24 cellular contexts compared by ENCODE assay signal in the genomic region with DNA sequence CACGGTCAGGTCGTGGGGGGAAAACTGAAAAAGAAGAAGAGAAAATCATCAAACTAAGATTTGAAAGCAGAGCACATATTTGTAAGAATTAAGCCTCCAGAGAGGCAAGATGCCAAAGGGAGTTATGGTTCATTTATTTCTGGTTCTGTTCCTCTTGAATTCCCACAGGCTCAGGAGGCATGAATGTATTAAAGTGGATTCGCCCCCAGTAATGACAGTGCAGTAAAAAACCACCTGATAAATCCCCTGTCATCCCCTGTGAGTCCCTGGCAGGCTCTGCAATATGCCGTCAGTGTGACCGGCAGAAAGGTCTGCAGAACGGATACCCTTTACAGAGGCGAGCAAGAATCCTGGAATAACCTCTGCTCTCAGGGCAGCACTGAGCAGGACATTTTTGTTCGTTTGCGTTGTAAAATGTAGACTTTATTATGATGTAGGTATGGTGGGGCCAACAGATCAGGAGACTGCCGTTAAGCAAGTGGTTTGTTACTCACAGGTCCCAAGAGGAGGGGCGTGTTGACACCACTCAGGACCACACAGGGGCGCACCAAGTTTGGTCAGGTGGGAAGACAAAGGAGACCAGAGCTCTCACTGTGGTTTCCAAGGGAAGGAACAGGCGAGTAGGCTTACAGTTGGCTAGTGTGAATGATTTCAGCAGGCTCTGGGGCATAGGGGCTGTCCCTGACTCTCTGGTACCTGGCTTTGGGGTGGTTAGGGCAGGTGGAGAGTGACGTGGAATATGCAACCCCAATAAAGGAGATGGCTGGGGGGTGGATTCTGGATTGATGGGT.
A peak's percentile ranks its signal among the peaks of the same experiment; 100 is the strongest.
DNase-seq lines count a peak whose midpoint lies in the region; ATAC-seq and TF ChIP-seq lines count a peak whose summit lies in the region.
"Had no signal": no experiment of that assay in that cellular context is flagged by ENCODE, and none has a peak within 500 bp of the region (broad histone marks: within the 10 kb centered on the region; RNA-seq: fewer than 3 reads in every experiment).

No MANE protein-coding gene starts in this region.

- H3K4me1 ChIP-seq in OCI-LY7 (ENCODE audit: insufficient read depth, low read length, poor library complexity, severe bottlenecking) = no peaks in the 10 kb centered on the region
- H3K4me1 ChIP-seq: Caco-2, HAP-1 had no signal

- H3K9me3 Mint-ChIP-seq in activated CD8-positive, alpha-beta memory T cell treated with anti-CD3 and anti-CD28 coated beads, Interleukin-2, amount 10 ng/mL, durations not matched to agents 7 days and 5 days (ENCODE audit: low read depth) = peaks cover 19% of the 10 kb centered on the region
- H3K9me3 Mint-ChIP-seq in stimulated activated effector memory CD8-positive, alpha-beta T cell treated with anti-CD3 and anti-CD28 coated beads, Interleukin-12 subunit alpha, Interleukin-12 subunit beta, amount 100 ng/mL, for 72 hours = no peaks in the 10 kb centered on the region
- peaks cover 0 to 2% of the 10 kb centered on the region in 2 donors for H3K9me3 Mint-ChIP-seq in natural killer cell

- CTCF ChIA-PET in activated CD8-positive, alpha-beta memory T cell treated with anti-CD3 and anti-CD28 coated beads, Interleukin-2, amount 10 ng/mL, durations not matched to agents 7 days and 5 days (lab: Charles Lee) = no interaction called here
- CTCF ChIA-PET in OCI-LY7 (lab: Charles Lee; ENCODE audit: unreplicated experiment) = no interaction called here

- H3K36me3 Mint-ChIP-seq in activated CD8-positive, alpha-beta memory T cell treated with anti-CD3 and anti-CD28 coated beads, Interleukin-2, amount 10 ng/mL, durations not matched to agents 7 days and 5 days = peaks cover 53% of the 10 kb centered on the region
- H3K36me3 Mint-ChIP-seq in stimulated activated effector memory CD8-positive, alpha-beta T cell treated with anti-CD3 and anti-CD28 coated beads, Interleukin-12 subunit alpha, Interleukin-12 subunit beta, amount 100 ng/mL, for 72 hours = peaks cover 18% of the 10 kb centered on the region
- H3K36me3 Mint-ChIP-seq in natural killer cell = peaks cover 23% of the 10 kb centered on the region

- H3K4me1 Mint-ChIP-seq in activated CD8-positive, alpha-beta memory T cell treated with anti-CD3 and anti-CD28 coated beads, Interleukin-2, amount 10 ng/mL, durations not matched to agents 7 days and 5 days = no peaks in the 10 kb centered on the region
- peaks cover 16% of the 10 kb centered on the region for H3K4me1 Mint-ChIP-seq in stimulated activated effector memory CD8-positive, alpha-beta T cell treated with anti-CD3 and anti-CD28 coated beads, Interleukin-12 subunit alpha, Interleukin-12 subunit beta, amount 100 ng/mL, for 72 hours
- peaks cover 8 to 12% of the 10 kb centered on the region in 2 donors for H3K4me1 Mint-ChIP-seq in natural killer cell

- H3K4me2 ChIP-seq in OCI-LY7 (ENCODE audit: low read length) = no peak overlapping the region
- H3K4me2 ChIP-seq: KMS-11 had no signal

- no peaks in the 10 kb centered on the region for H3K27me3 Mint-ChIP-seq in activated CD8-positive, alpha-beta memory T cell treated with anti-CD3 and anti-CD28 coated beads, Interleukin-2, amount 10 ng/mL, durations not matched to agents 7 days and 5 days
- no peaks in the 10 kb centered on the region for H3K27me3 Mint-ChIP-seq in natural killer cell (ENCODE audit: low read depth in 2 of 2)
- H3K27me3 Mint-ChIP-seq: B cell; dendritic cell treated with granulocyte-macrophage colony-stimulating factor and Interleukin-4, amounts not matched to agents 40 ng/mL and 50 ng/mL, for 4 days; naive thymus-derived CD4-positive, alpha-beta T cell had no signal

- no peaks in the 10 kb centered on the region for H3K79me2 ChIP-seq in OCI-LY7 (ENCODE audit: insufficient read depth, low read depth, low read length)

- H3K4me3 Mint-ChIP-seq in activated CD8-positive, alpha-beta memory T cell treated with anti-CD3 and anti-CD28 coated beads, Interleukin-2, amount 10 ng/mL, durations not matched to agents 7 days and 5 days = no peak overlapping the region
- H3K4me3 Mint-ChIP-seq in stimulated activated effector memory CD8-positive, alpha-beta T cell treated with anti-CD3 and anti-CD28 coated beads, Interleukin-12 subunit alpha, Interleukin-12 subunit beta, amount 100 ng/mL, for 72 hours = no peak overlapping the region
- no peak overlapping the region for H3K4me3 Mint-ChIP-seq in natural killer cell
- H3K4me3 Mint-ChIP-seq: B cell; dendritic cell treated with granulocyte-macrophage colony-stimulating factor and Interleukin-4, amounts not matched to agents 40 ng/mL and 50 ng/mL, for 4 days; naive thymus-derived CD4-positive, alpha-beta T cell had no signal

- BruUV-seq in OCI-LY7 (replicated peaks; lab: Mats Ljungman, UMichigan) = no TSS peak

- TF ChIP-seq CTCF in OCI-LY7 (conservative IDR thresholded peaks at IDR 0.05; ENCODE audit: low read length) (peak; percentile 34; the same call in 1 of the 2 replicates), fibroblast of mammary gland (conservative IDR thresholded peaks at IDR 0.05; ENCODE audit: control insufficient read depth, insufficient read depth, low read depth, low read length) (no peak), natural killer cell (IDR thresholded peaks at IDR 0.05) (no peak)

- H3K4me3 ChIP-seq in OCI-LY7 (ENCODE audit: low read depth, low read length, poor library complexity, severe bottlenecking) = no peak overlapping the region
- no peak overlapping the region for H3K4me3 ChIP-seq in fibroblast of mammary gland (ENCODE audit: control insufficient read depth, low read depth, low read length)
- H3K4me3 ChIP-seq: HAP-1, ovary had no signal

- intact Hi-C loops in OCI-LY7 (cut with micrococcal nuclease; ENCODE audit: unreplicated experiment) (no loop called here), natural killer cell (cut with micrococcal nuclease) (no loop called here)

- no peak overlapping the region for H3K27ac Mint-ChIP-seq in activated CD8-positive, alpha-beta memory T cell treated with anti-CD3 and anti-CD28 coated beads, Interleukin-2, amount 10 ng/mL, durations not matched to agents 7 days and 5 days
- H3K27ac Mint-ChIP-seq in stimulated activated effector memory CD8-positive, alpha-beta T cell treated with anti-CD3 and anti-CD28 coated beads, Interleukin-12 subunit alpha, Interleukin-12 subunit beta, amount 100 ng/mL, for 72 hours = peak overlapping the region; percentile 20
- H3K27ac Mint-ChIP-seq in natural killer cell = peak overlapping the region in 1 of 2 donors; percentile 50
- H3K27ac Mint-ChIP-seq: activated T-helper 2 cell treated with anti-CD3 and anti-CD28 coated beads, Interferon-gamma antibody, Interleukin-2, Interleukin-4, amounts not matched to agents 10 μg/mL and 5 μg/mL and 100 μg/mL, durations not matched to agents 14 hours and 24 hours and 36 hours; dendritic cell treated with granulocyte-macrophage colony-stimulating factor and Interleukin-4, amounts not matched to agents 40 ng/mL and 50 ng/mL, for 4 days; naive thymus-derived CD4-positive, alpha-beta T cell had no signal

- H3K27ac ChIP-seq in OCI-LY7 (ENCODE audit: low read depth, low read length, poor library complexity, severe bottlenecking) = no peak overlapping the region
- H3K27ac ChIP-seq: KMS-11, ovary had no signal

- H3K9me3 ChIP-seq in OCI-LY7 (ENCODE audit: low read length) = peaks cover 9% of the 10 kb centered on the region; the same call in 1 of the 2 replicates
- H3K9me3 ChIP-seq: Caco-2, HAP-1 had no signal

- H4K20me1 ChIP-seq in OCI-LY7 (ENCODE audit: insufficient read depth, low read length) = no peaks in the 10 kb centered on the region

- ATAC-seq in activated CD8-positive, alpha-beta memory T cell treated with anti-CD3 and anti-CD28 coated beads, Interleukin-2, amount 10 ng/mL, durations not matched to agents 7 days and 5 days = peak; percentile 20
- ATAC-seq in stimulated activated effector memory CD8-positive, alpha-beta T cell treated with anti-CD3 and anti-CD28 coated beads, Interleukin-12 subunit alpha, Interleukin-12 subunit beta, amount 100 ng/mL, for 72 hours = peak; percentile 21
- no peak for ATAC-seq in GM19452 (IDR thresholded peaks at IDR 0.05; ENCODE audit: unreplicated experiment)
- ATAC-seq in natural killer cell = no peak
- ATAC-seq: naive thymus-derived CD4-positive, alpha-beta T cell; PC-3; sciatic nerve had no signal

- peaks cover 5% of the 10 kb centered on the region; the same call in 1 of the 2 replicates for H3K36me3 ChIP-seq in OCI-LY7 (ENCODE audit: insufficient read depth, low read length)
- H3K36me3 ChIP-seq: ovary had no signal

- POLR2A ChIA-PET in OCI-LY7 (lab: Charles Lee) = no interaction called here

- DNase-seq in activated CD8-positive, alpha-beta memory T cell treated with anti-CD3 and anti-CD28 coated beads, Interleukin-2, amount 10 ng/mL, durations not matched to agents 7 days and 5 days = no peak
- DNase-seq in activated CD8-positive, alpha-beta memory T cell treated with anti-CD3 and anti-CD28 coated beads for 24 hours = no peak
- peak; percentile 21 for DNase-seq in OCI-LY7 (ENCODE audit: low spot score)
- peak; percentile 28 for DNase-seq in fibroblast of mammary gland (ENCODE audit: low read depth)
- no peak for DNase-seq in stimulated activated effector memory CD8-positive, alpha-beta T cell treated with anti-CD3 and anti-CD28 coated beads, Interleukin-12 subunit alpha, Interleukin-12 subunit beta, amount 100 ng/mL, for 72 hours (ENCODE audit: low spot score in 2 of 2)
- no peak for DNase-seq in LoVo (ENCODE audit: low spot score)
- no peak for DNase-seq in natural killer cell
- DNase-seq: Caco-2; EL; head of caudate nucleus; naive thymus-derived CD4-positive, alpha-beta T cell; NCI-H187; ovary; PC-3; SHP77 treated with DMSO at 0.1 percent for 48 hours; stimulated activated CD8-positive, alpha-beta memory T cell treated with anti-CD3 and anti-CD28 coated beads, Interleukin-4, amount 100 ng/mL, for 48 hours; substantia nigra had no signal

- no peak overlapping the region for H2AFZ ChIP-seq in OCI-LY7 (ENCODE audit: low read length)

- H3K9me2 ChIP-seq in OCI-LY7 (ENCODE audit: insufficient read depth, low read length) = no peaks in the 10 kb centered on the region

Comparison
In these comparisons a context has a peak if more than half of its experiments do, and no peak if none do; other contexts are left out.
1. ATAC-seq: peak in activated CD8-positive, alpha-beta memory T cell treated with anti-CD3 and anti-CD28 coated beads, Interleukin-2, amount 10 ng/mL, durations not matched to agents 7 days and 5 days (single experiment) and stimulated activated effector memory CD8-positive, alpha-beta T cell treated with anti-CD3 and anti-CD28 coated beads, Interleukin-12 subunit alpha, Interleukin-12 subunit beta, amount 100 ng/mL, for 72 hours (single experiment); none in GM19452 (single experiment) and natural killer cell (0 of 3).
2. DNase-seq: peak in OCI-LY7 (single experiment) and fibroblast of mammary gland (single experiment); none in activated CD8-positive, alpha-beta memory T cell treated with anti-CD3 and anti-CD28 coated beads, Interleukin-2, amount 10 ng/mL, durations not matched to agents 7 days and 5 days (single experiment), activated CD8-positive, alpha-beta memory T cell treated with anti-CD3 and anti-CD28 coated beads for 24 hours (single experiment), stimulated activated effector memory CD8-positive, alpha-beta T cell treated with anti-CD3 and anti-CD28 coated beads, Interleukin-12 subunit alpha, Interleukin-12 subunit beta, amount 100 ng/mL, for 72 hours (0 of 2), LoVo (single experiment) and natural killer cell (single experiment).